34 cellular contexts compared by ENCODE assay signal in genomic region chr10:4194231-4194630, GRCh38.
DNase-seq lines count a peak whose midpoint lies in the region; ATAC-seq and TF ChIP-seq lines count a peak whose summit lies in the region.
"Had no signal": no experiment of that assay in that cellular context is flagged by ENCODE, and none has a peak within 500 bp of the region (broad histone marks: within the 10 kb centered on the region; RNA-seq: fewer than 3 reads in every experiment).

No MANE protein-coding gene starts in this region.

- H3K4me2 ChIP-seq in neural progenitor cell: no peak overlapping the region
- H3K4me2 ChIP-seq: BLaER1 treated with 17β-estradiol and CSF1 and Interleukin-3, amounts not matched to agents 10 nM and 100 nM; PC-9 had no signal

- H3K27me3 Mint-ChIP-seq in neural progenitor cell (ENCODE audit: insufficient read depth, low read depth): no peaks in the 10 kb centered on the region
- H3K27me3 Mint-ChIP-seq in stimulated activated naive B cell treated with anti-CD40 and anti-IgM and Interleukin-4, amounts not matched to agents 10 μg/mL and 1 μg/mL and 100 μg/mL, for 72 hours: no peaks in the 10 kb centered on the region
- H3K27me3 Mint-ChIP-seq: activated naive CD4-positive, alpha-beta T cell treated with anti-CD3 and anti-CD28 coated beads, Interleukin-2, amount 50 U/mL, for 24 hours; effector memory CD8-positive, alpha-beta T cell; naive B cell had no signal

- H3K4me3 Mint-ChIP-seq in neural progenitor cell: no peak overlapping the region
- H3K4me3 Mint-ChIP-seq in stimulated activated naive B cell treated with anti-CD40 and anti-IgM and Interleukin-4, amounts not matched to agents 10 μg/mL and 1 μg/mL and 100 μg/mL, for 72 hours: no peak overlapping the region
- H3K4me3 Mint-ChIP-seq: activated naive CD4-positive, alpha-beta T cell treated with anti-CD3 and anti-CD28 coated beads, Interleukin-2, amount 50 U/mL, for 24 hours; effector memory CD8-positive, alpha-beta T cell; mesothelial cell of epicardium; naive B cell had no signal

- no peaks in the 10 kb centered on the region for H3K36me3 ChIP-seq in neural progenitor cell
- H3K36me3 ChIP-seq: BLaER1 treated with 17β-estradiol and CSF1 and Interleukin-3, amounts not matched to agents 10 nM and 100 nM; cardiac muscle cell; colonic mucosa; sigmoid colon; tibial artery; WERI-Rb-1 had no signal

- H3K27ac ChIP-seq in neural progenitor cell: no peak overlapping the region
- H3K27ac ChIP-seq: BLaER1 treated with 17β-estradiol and CSF1 and Interleukin-3, amounts not matched to agents 10 nM and 100 nM; cardiac muscle cell; colonic mucosa; PC-9; sigmoid colon; tibial artery; WERI-Rb-1 had no signal

- TF ChIP-seq CTCF in fibroblast of mammary gland (conservative IDR thresholded peaks at IDR 0.05; ENCODE audit: control insufficient read depth, insufficient read depth, low read depth, low read length): no peak
- no peak for TF ChIP-seq CTCF in neural progenitor cell (IDR thresholded peaks at IDR 0.05)

- peaks cover 9% of the 10 kb centered on the region for H3K4me1 Mint-ChIP-seq in neural progenitor cell
- H3K4me1 Mint-ChIP-seq in stimulated activated naive B cell treated with anti-CD40 and anti-IgM and Interleukin-4, amounts not matched to agents 10 μg/mL and 1 μg/mL and 100 μg/mL, for 72 hours: peaks cover 6 to 12% of the 10 kb centered on the region in 2 donors

- ATAC-seq in HG03565 (IDR thresholded peaks at IDR 0.05; ENCODE audit: unreplicated experiment): no peak
- ATAC-seq in stimulated activated naive B cell treated with anti-CD40 and anti-IgM and Interleukin-4, amounts not matched to agents 10 μg/mL and 1 μg/mL and 100 μg/mL, for 72 hours (replicated peaks): no peak
- ATAC-seq: effector memory CD8-positive, alpha-beta T cell had no signal

- H2AFZ ChIP-seq in neural progenitor cell (replicated peaks): no peak overlapping the region
- H2AFZ ChIP-seq: PC-9 had no signal

- H3K9me3 Mint-ChIP-seq in neural progenitor cell: no peaks in the 10 kb centered on the region
- peaks cover 2 to 4% of the 10 kb centered on the region in 2 donors for H3K9me3 Mint-ChIP-seq in stimulated activated naive B cell treated with anti-CD40 and anti-IgM and Interleukin-4, amounts not matched to agents 10 μg/mL and 1 μg/mL and 100 μg/mL, for 72 hours
- H3K9me3 Mint-ChIP-seq: activated naive CD4-positive, alpha-beta T cell treated with anti-CD3 and anti-CD28 coated beads, Interleukin-2, amount 50 U/mL, for 24 hours; activated T-helper 2 cell treated with anti-CD3 and anti-CD28 coated beads, Interferon-gamma antibody, Interleukin-2, Interleukin-4, amounts not matched to agents 10 μg/mL and 5 μg/mL and 100 μg/mL, durations not matched to agents 14 hours and 24 hours and 36 hours; effector memory CD8-positive, alpha-beta T cell; mesothelial cell of epicardium had no signal

- in situ Hi-C loops in KBM-7 (cut with MboI; ENCODE audit: low pct_unique_long_range_greater_than_20kb, low sequenced_read_pairs): no loop called here

- no peaks in the 10 kb centered on the region for H3K79me2 ChIP-seq in neural progenitor cell (ENCODE audit: low read depth)

- no peaks in the 10 kb centered on the region for H3K4me1 ChIP-seq in neural progenitor cell
- H3K4me1 ChIP-seq: colonic mucosa had no signal

- no peaks in the 10 kb centered on the region for H3K36me3 Mint-ChIP-seq in neural progenitor cell
- H3K36me3 Mint-ChIP-seq in stimulated activated naive B cell treated with anti-CD40 and anti-IgM and Interleukin-4, amounts not matched to agents 10 μg/mL and 1 μg/mL and 100 μg/mL, for 72 hours: no peaks in the 10 kb centered on the region
- H3K36me3 Mint-ChIP-seq: activated naive CD4-positive, alpha-beta T cell treated with anti-CD3 and anti-CD28 coated beads, Interleukin-2, amount 50 U/mL, for 24 hours; mesothelial cell of epicardium; naive B cell had no signal

- DNase-seq in HPDE6-E6E7 (ENCODE audit: extremely low spot score) (peak; percentile 19), RPMI7951 (ENCODE audit: low read depth) (peak; percentile 34), fibroblast of mammary gland (ENCODE audit: low read depth) (peak; percentile 62), neural progenitor cell (ENCODE audit: low spot score) (no peak), KBM-7 (no peak)
- DNase-seq in stimulated activated naive B cell treated with anti-CD40 and anti-IgM and Interleukin-4, amounts not matched to agents 10 μg/mL and 1 μg/mL and 100 μg/mL, for 72 hours: no peak
- DNase-seq: activated CD4-positive, alpha-beta T cell treated with anti-CD3 and anti-CD28 coated beads for 4 hours; activated CD8-positive, alpha-beta memory T cell treated with anti-CD3 and anti-CD28 coated beads for 24 hours; activated T-cell treated with anti-CD3 and anti-CD28 coated beads for 4 hours; amygdala; colonic mucosa; DMS153; effector memory CD8-positive, alpha-beta T cell; GDM1; head of caudate nucleus; KG1; MM.1S; naive B cell; NCI-H2029; NCI-H2227 treated with DMSO at 0.1 percent for 48 hours; NCI-H526 treated with DMSO at 0.1 percent for 48 hours; NK-92 treated with Interleukin-12 subunit alpha and Interleukin-12 subunit beta, amount 100 ng/mL, for 24 hours; nucleus accumbens; PC-9; sigmoid colon; stimulated activated CD4-positive, alpha-beta T cell treated with anti-CD3 and anti-CD28 coated beads, Interleukin-4, amount 100 ng/mL, for 1 hour; tibial artery; WERI-Rb-1 had no signal

- no peaks in the 10 kb centered on the region for H3F3A ChIP-seq in neural progenitor cell (ENCODE audit: low read depth)

- H4K20me1 ChIP-seq in neural progenitor cell (ENCODE audit: low read depth): no peaks in the 10 kb centered on the region
- H4K20me1 ChIP-seq: BLaER1 treated with 17β-estradiol and CSF1 and Interleukin-3, amounts not matched to agents 10 nM and 100 nM had no signal

- H3K27me3 ChIP-seq in neural progenitor cell: no peaks in the 10 kb centered on the region
- H3K27me3 ChIP-seq: BLaER1 treated with 17β-estradiol and CSF1 and Interleukin-3, amounts not matched to agents 10 nM and 100 nM; cardiac muscle cell; colonic mucosa; sigmoid colon; tibial artery had no signal

- no peak overlapping the region for H3K27ac Mint-ChIP-seq in neural progenitor cell
- no peak overlapping the region for H3K27ac Mint-ChIP-seq in stimulated activated naive B cell treated with anti-CD40 and anti-IgM and Interleukin-4, amounts not matched to agents 10 μg/mL and 1 μg/mL and 100 μg/mL, for 72 hours
- H3K27ac Mint-ChIP-seq: activated naive CD4-positive, alpha-beta T cell treated with anti-CD3 and anti-CD28 coated beads, Interleukin-2, amount 50 U/mL, for 24 hours; activated T-helper 2 cell treated with anti-CD3 and anti-CD28 coated beads, Interferon-gamma antibody, Interleukin-2, Interleukin-4, amounts not matched to agents 10 μg/mL and 5 μg/mL and 100 μg/mL, durations not matched to agents 14 hours and 24 hours and 36 hours; effector memory CD8-positive, alpha-beta T cell; mesothelial cell of epicardium; naive B cell had no signal

- H3K9ac ChIP-seq in neural progenitor cell: no peak overlapping the region
- H3K9ac ChIP-seq: BLaER1 treated with 17β-estradiol and CSF1 and Interleukin-3, amounts not matched to agents 10 nM and 100 nM had no signal

- H3K9me3 ChIP-seq in neural progenitor cell (ENCODE audit: low read depth): no peaks in the 10 kb centered on the region
- H3K9me3 ChIP-seq: colonic mucosa, sigmoid colon, tibial artery had no signal

- no peak overlapping the region for H3K4me3 ChIP-seq in fibroblast of mammary gland (ENCODE audit: control insufficient read depth, low read depth, low read length)
- H3K4me3 ChIP-seq in neural progenitor cell: no peak overlapping the region
- H3K4me3 ChIP-seq: BLaER1 treated with 17β-estradiol and CSF1 and Interleukin-3, amounts not matched to agents 10 nM and 100 nM; cardiac muscle cell; colonic mucosa; PC-9; sigmoid colon; tibial artery had no signal

Comparison
In these comparisons a context has a peak if more than half of its experiments do, and no peak if none do; other contexts are left out.
1. DNase-seq: peak in HPDE6-E6E7 (single experiment), RPMI7951 (single experiment) and fibroblast of mammary gland (single experiment); none in neural progenitor cell (single experiment), stimulated activated naive B cell treated with anti-CD40 and anti-IgM and Interleukin-4, amounts not matched to agents 10 μg/mL and 1 μg/mL and 100 μg/mL, for 72 hours (single experiment) and KBM-7 (single experiment).